ENCODE assay signal across 7 cellular contexts in the genomic region with DNA sequence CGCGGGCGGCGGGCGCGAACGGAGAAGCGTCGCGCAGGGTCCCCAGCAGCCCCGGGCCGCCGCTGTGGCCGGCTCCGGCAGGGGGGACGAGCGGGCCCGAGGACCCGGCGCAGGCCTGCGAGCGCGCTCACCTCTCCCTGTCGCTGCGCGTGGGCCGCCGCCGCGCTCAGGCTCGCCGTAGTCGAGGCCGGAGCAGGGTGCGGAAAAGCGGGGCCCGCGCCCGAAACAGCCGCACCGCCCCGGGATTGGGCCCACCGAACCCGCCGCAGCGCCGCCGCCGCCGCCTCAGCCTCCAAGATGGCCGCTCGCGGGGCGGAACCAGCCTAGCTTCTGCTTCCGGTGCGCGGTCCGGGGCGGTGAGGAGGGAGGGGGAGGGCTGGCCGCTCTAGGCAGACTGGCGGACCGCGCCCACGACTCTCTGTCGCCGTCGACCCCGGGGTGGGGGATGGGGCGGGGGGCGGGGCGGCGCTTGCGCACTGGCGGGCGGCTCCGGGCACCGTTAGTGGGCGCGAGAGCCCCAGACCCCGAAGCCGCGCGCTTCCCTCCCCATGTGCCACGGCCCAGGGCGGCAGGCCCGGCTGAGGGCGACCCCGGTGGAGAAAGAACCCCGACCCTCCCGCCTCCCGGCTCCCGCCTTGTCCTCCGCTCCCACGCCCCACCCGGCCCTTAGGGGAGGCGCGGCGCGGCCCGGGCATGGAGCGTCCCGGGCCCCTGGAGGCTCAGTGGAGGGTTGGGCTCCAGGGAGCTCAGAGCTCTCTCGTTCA. TPM values are rescaled to one million over a fixed set of nuclear protein-coding genes. Genes with fewer than 3 reads are reported as not detected.
DNase-seq lines count a peak whose midpoint lies in the region; ATAC-seq, FAIRE-seq and TF ChIP-seq lines count a peak whose summit lies in the region.

Gene UBE2J2 (minus strand): TSS at position 320 of the 764 bp plus-strand sequence. CDS start 5,862 bp downstream, outside the sequence.

- H3K4me1 ChIP-seq in breast epithelium = peaks cover 13 to 22% of the 10 kb centered on the region in 2 donors
- peaks cover 3 to 10% of the 10 kb centered on the region in 2 donors for H3K4me1 ChIP-seq in small intestine (ENCODE audit: control insufficient read depth in 2 of 2, insufficient read depth in 1 of 2, low read depth in 1 of 2, low read length in 1 of 2)

- peaks cover 25% of the 10 kb centered on the region for H3K36me3 ChIP-seq in WERI-Rb-1
- no peaks in the 10 kb centered on the region for H3K36me3 ChIP-seq in breast epithelium
- no peaks in the 10 kb centered on the region for H3K36me3 ChIP-seq in small intestine (ENCODE audit: control insufficient read depth in 2 of 2, insufficient read depth in 2 of 2, low read length in 2 of 2)

- H3K9me3 ChIP-seq in WERI-Rb-1 (ENCODE audit: severe bottlenecking) = no peaks in the 10 kb centered on the region
- H3K9me3 ChIP-seq in breast epithelium = no peaks in the 10 kb centered on the region
- no peaks in the 10 kb centered on the region for H3K9me3 ChIP-seq in small intestine (ENCODE audit: control insufficient read depth, low read depth)

- intact Hi-C loops in breast epithelium (cut with DNase I; ENCODE audit: low total_unique reads) = no loop called here

- TF ChIP-seq CTCF in WERI-Rb-1 (IDR thresholded peaks at IDR 0.05; ENCODE audit: low read depth, low read length) (no peak), breast epithelium (IDR thresholded peaks at IDR 0.05) (no peak)

- peak within 1 kb of the TSS; percentile 97 for H3K27ac ChIP-seq in WERI-Rb-1
- peak within 1 kb of the TSS; percentile 81 to 84 for H3K27ac ChIP-seq in breast epithelium
- H3K27ac ChIP-seq in small intestine (ENCODE audit: low read depth in 1 of 2, low read length in 1 of 2) = peak within 1 kb of the TSS; percentile 86 to 87

- DNase-seq in GM18507 (ENCODE audit: extremely low spot score, insufficient read length, low read depth) (peak; percentile 98), NCI-H2196 (lab: John Stamatoyannopoulos, UW; ENCODE audit: unreplicated experiment) (peak; percentile 85), WERI-Rb-1 (peak; percentile 93), breast epithelium (ENCODE audit: low spot score in 2 of 2) (peak; percentile 91 to 94), iPS-NIHi11 (ENCODE audit: low spot score) (peak; percentile 100), small intestine (peak; percentile 89)

- no peak for TF ChIP-seq POLR2A in breast epithelium (IDR thresholded peaks at IDR 0.05)

- peak; percentile 86 for ATAC-seq in HG03039 (IDR thresholded peaks at IDR 0.05; ENCODE audit: unreplicated experiment)

- FAIRE-seq in GM18507 (lab: Jason Lieb, UNC) (peak; percentile 88), small intestine (lab: Jason Lieb, UNC) (no peak)

- 0% methylated on average over 45 to 103 of the region's 103 CpGs for WGBS in small intestine, 3 donors

- no peaks in the 10 kb centered on the region for H3K27me3 ChIP-seq in WERI-Rb-1 (ENCODE audit: insufficient read depth, low read depth, severe bottlenecking)
- H3K27me3 ChIP-seq in breast epithelium = no peaks in the 10 kb centered on the region
- no peaks in the 10 kb centered on the region for H3K27me3 ChIP-seq in small intestine (ENCODE audit: control insufficient read depth in 2 of 2, insufficient read depth in 2 of 2, low read length in 2 of 2)

- H3K4me3 ChIP-seq in WERI-Rb-1 (ENCODE audit: low read depth, low read length) (peak within 1 kb of the TSS; percentile 77), breast epithelium (peak within 1 kb of the TSS; percentile 71 to 88 (median 75)), small intestine (ENCODE audit: low read depth in 1 of 2, low read length in 2 of 2) (peak within 1 kb of the TSS; percentile 95 to 97)

RNA-seq across cellular contexts. Expression of gene UBE2J2, which starts in this region (rescaled TPM):
- total RNA-seq in breast epithelium = 10 to 100 TPM; 37.0 to 39.8 (median 37.4) TPM
- 10 to 100 TPM; 56.2 to 67.0 (median 65.1) TPM for polyA plus RNA-seq in small intestine

Comparison
In these comparisons a context has a peak if more than half of its experiments do, and no peak if none do; other contexts are left out.
1. Peak in every context shown above with its lines: DNase-seq, ATAC-seq, H3K4me3 ChIP-seq and H3K27ac ChIP-seq.